ENCODE assay signal across 9 cellular contexts in genomic region chr12:27277846-27278260, GRCh38. TPM values are rescaled to one million over a fixed set of nuclear protein-coding genes. Genes with fewer than 3 reads are reported as not detected.
DNase-seq lines count a peak whose midpoint lies in the region; ATAC-seq, FAIRE-seq and TF ChIP-seq lines count a peak whose summit lies in the region.
"Had no signal": no experiment of that assay in that cellular context is flagged by ENCODE, and none has a peak within 500 bp of the region (broad histone marks: within the 10 kb centered on the region; RNA-seq: fewer than 3 reads in every experiment).

No MANE protein-coding gene starts in this region.

- TF ChIP-seq CTCF in bronchial epithelial cell (IDR thresholded peaks at IDR 0.05; ENCODE audit: insufficient read depth, low read length, severe bottlenecking), result no peak

- peak; percentile 87 for FAIRE-seq in GM12892 (lab: Jason Lieb, UNC)
- no peak for FAIRE-seq in bronchial epithelial cell (lab: Jason Lieb, UNC)

- H3K27me3 ChIP-seq in bronchial epithelial cell (ENCODE audit: control insufficient read depth, insufficient read depth, low read length) (no peaks in the 10 kb centered on the region), muscle layer of colon (ENCODE audit: control insufficient read depth in 1 of 2, insufficient read depth in 2 of 2, low read length in 2 of 2) (no peaks in the 10 kb centered on the region)
- H3K27me3 ChIP-seq: neutrophil had no signal

- peaks cover 61% of the 10 kb centered on the region for H3K4me1 ChIP-seq in muscle layer of colon (ENCODE audit: insufficient read depth, low read length)

- no peak; the same call in 1 of the 2 replicates for TF ChIP-seq POLR2A in GM12892 (IDR thresholded peaks at IDR 0.05; ENCODE audit: low read depth, low read length)

- no peaks in the 10 kb centered on the region for H3K9me3 ChIP-seq in muscle layer of colon (ENCODE audit: low read length)
- H3K9me3 ChIP-seq: neutrophil had no signal

- no peaks in the 10 kb centered on the region for H3K36me3 ChIP-seq in bronchial epithelial cell (ENCODE audit: control insufficient read depth, insufficient read depth, low read length)
- no peaks in the 10 kb centered on the region for H3K36me3 ChIP-seq in muscle layer of colon (ENCODE audit: insufficient read depth, low read length)

- DNase-seq in GM12892 (ENCODE audit: insufficient read length) (peak; percentile 13), bronchial epithelial cell (ENCODE audit: low read depth) (peak; percentile 30), KG1 (lab: John Stamatoyannopoulos, UW) (no peak)
- DNase-seq in activated CD4-positive, alpha-beta T cell treated with anti-CD3 and anti-CD28 coated beads, Interleukin-2, amount 50 U/mL, for 4 hours, result no peak
- no peak for DNase-seq in NK-92 treated with Interleukin-12 subunit alpha and Interleukin-12 subunit beta, amount 100 ng/mL, for 24 hours (lab: John Stamatoyannopoulos, UW)

- H3K27ac ChIP-seq in muscle layer of colon (ENCODE audit: low read depth, low read length), result peak overlapping the region; percentile 30
- H3K27ac ChIP-seq: neutrophil had no signal

- no peak overlapping the region for H3K4me3 ChIP-seq in bronchial epithelial cell (ENCODE audit: low read depth, low read length)
- no peak overlapping the region for H3K4me3 ChIP-seq in muscle layer of colon (ENCODE audit: low read depth in 1 of 2, low read length in 2 of 2)

- peak; percentile 82 for ATAC-seq in GM21423 (IDR thresholded peaks at IDR 0.05; ENCODE audit: unreplicated experiment)
- ATAC-seq in HG03571 (IDR thresholded peaks at IDR 0.05; ENCODE audit: unreplicated experiment), result peak; percentile 59

- H3K9ac ChIP-seq in muscle layer of colon (ENCODE audit: low read length), result no peak overlapping the region

RNA-seq across cellular contexts. Expression of gene STK38L, which starts 33.8 kb away (rescaled TPM):
- 93.4 TPM for polyA plus RNA-seq in GM12892 (2012; ENCODE audit: missing spikeins)
- 23.7 and 25.0 TPM in 2 replicates for total RNA-seq in bronchial epithelial cell

RNA-seq across cellular contexts. Expression of gene BMAL2, which starts 54.8 kb away (rescaled TPM):
- polyA plus RNA-seq in GM12892 (2012; ENCODE audit: missing spikeins), result 44.5 TPM
- 101 and 102 TPM in 2 replicates for total RNA-seq in bronchial epithelial cell

Comparison
In these comparisons a context has a peak if more than half of its experiments do, and no peak if none do; other contexts are left out.
1. DNase-seq: peak in GM12892 (single experiment) and bronchial epithelial cell (single experiment); none in KG1 (single experiment), activated CD4-positive, alpha-beta T cell treated with anti-CD3 and anti-CD28 coated beads, Interleukin-2, amount 50 U/mL, for 4 hours (0 of 2) and NK-92 treated with Interleukin-12 subunit alpha and Interleukin-12 subunit beta, amount 100 ng/mL, for 24 hours (single experiment).